7 cellular contexts compared by ENCODE assay signal in genomic region chr14:55160989-55161388, GRCh38. TPM values are rescaled to one million over a fixed set of nuclear protein-coding genes. Genes with fewer than 3 reads are reported as not detected.
A peak's percentile ranks its signal among the peaks of the same experiment; 100 is the strongest.
DNase-seq lines count a peak whose midpoint lies in the region; ATAC-seq and TF ChIP-seq lines count a peak whose summit lies in the region.

No MANE protein-coding gene starts in this region.

- in situ Hi-C loops in G401 (cut with HindIII; ENCODE audit: low sequenced_read_pairs): no loop called here

- no peak overlapping the region for H3K4me3 Mint-ChIP-seq in activated T-helper 2 cell treated with anti-CD3 and anti-CD28 coated beads, Interferon-gamma antibody, Interleukin-2, Interleukin-4, amounts not matched to agents 10 μg/mL and 5 μg/mL and 100 μg/mL, durations not matched to agents 14 hours and 24 hours and 36 hours (ENCODE audit: low read depth)

- ATAC-seq in HG03457 (IDR thresholded peaks at IDR 0.05; ENCODE audit: unreplicated experiment): no peak
- ATAC-seq in GM21515 (IDR thresholded peaks at IDR 0.05; ENCODE audit: unreplicated experiment): no peak

- H3K36me3 Mint-ChIP-seq in activated T-helper 2 cell treated with anti-CD3 and anti-CD28 coated beads, Interferon-gamma antibody, Interleukin-2, Interleukin-4, amounts not matched to agents 10 μg/mL and 5 μg/mL and 100 μg/mL, durations not matched to agents 14 hours and 24 hours and 36 hours (ENCODE audit: low read depth): peaks cover 62% of the 10 kb centered on the region

- no peaks in the 10 kb centered on the region for H3K9me3 Mint-ChIP-seq in activated T-helper 2 cell treated with anti-CD3 and anti-CD28 coated beads, Interferon-gamma antibody, Interleukin-2, Interleukin-4, amounts not matched to agents 10 μg/mL and 5 μg/mL and 100 μg/mL, durations not matched to agents 14 hours and 24 hours and 36 hours

- no peak overlapping the region for H3K27ac ChIP-seq in liver (ENCODE audit: low read depth in 1 of 2, low read length in 2 of 2)

- intact Hi-C loops in activated T-helper 2 cell treated with anti-CD3 and anti-CD28 coated beads, Interferon-gamma antibody, Interleukin-2, Interleukin-4, amounts not matched to agents 10 μg/mL and 5 μg/mL and 100 μg/mL, durations not matched to agents 14 hours and 24 hours and 36 hours (cut with micrococcal nuclease): loop anchor here (1.0 kb wide), 1 partner anchor 72 kb away; no protein-coding TSS in a partner anchor

- H3K27me3 ChIP-seq in liver (ENCODE audit: control insufficient read depth in 4 of 4, insufficient read depth in 4 of 4, low read length in 3 of 4): no peaks in the 10 kb centered on the region

- TF ChIP-seq RAD21 in liver (IDR thresholded peaks at IDR 0.05): peak; percentile 79 to 81

- H3K4me1 Mint-ChIP-seq in activated T-helper 2 cell treated with anti-CD3 and anti-CD28 coated beads, Interferon-gamma antibody, Interleukin-2, Interleukin-4, amounts not matched to agents 10 μg/mL and 5 μg/mL and 100 μg/mL, durations not matched to agents 14 hours and 24 hours and 36 hours (ENCODE audit: low read depth): peaks cover 24% of the 10 kb centered on the region

- no peaks in the 10 kb centered on the region for H3K9me3 ChIP-seq in liver (ENCODE audit: control insufficient read depth in 4 of 4, low read length in 3 of 4)

- peak; percentile 61 for DNase-seq in G401 (ENCODE audit: low spot score)
- DNase-seq in NAMALWA (ENCODE audit: low spot score): peak; percentile 26
- peak; percentile 13 for DNase-seq in brain pericyte (ENCODE audit: low read depth, low spot score)
- DNase-seq in activated T-helper 2 cell treated with anti-CD3 and anti-CD28 coated beads, Interferon-gamma antibody, Interleukin-2, Interleukin-4, amounts not matched to agents 10 μg/mL and 5 μg/mL and 100 μg/mL, durations not matched to agents 14 hours and 24 hours and 36 hours (ENCODE audit: low spot score): no peak

- no peak overlapping the region for H3K4me3 ChIP-seq in liver (ENCODE audit: low read depth in 1 of 3, low read length in 3 of 3)

- TF ChIP-seq CTCF in liver (IDR thresholded peaks at IDR 0.05; ENCODE audit: low read depth, low read length, missing input control): peak; percentile 62

- H3K27ac Mint-ChIP-seq in activated T-helper 2 cell treated with anti-CD3 and anti-CD28 coated beads, Interferon-gamma antibody, Interleukin-2, Interleukin-4, amounts not matched to agents 10 μg/mL and 5 μg/mL and 100 μg/mL, durations not matched to agents 14 hours and 24 hours and 36 hours: no peak overlapping the region

- H3K27me3 Mint-ChIP-seq in activated T-helper 2 cell treated with anti-CD3 and anti-CD28 coated beads, Interferon-gamma antibody, Interleukin-2, Interleukin-4, amounts not matched to agents 10 μg/mL and 5 μg/mL and 100 μg/mL, durations not matched to agents 14 hours and 24 hours and 36 hours (ENCODE audit: low read depth): no peaks in the 10 kb centered on the region

- H3K4me1 ChIP-seq in liver (ENCODE audit: control insufficient read depth in 4 of 4, insufficient read depth in 4 of 4, low read length in 3 of 4): no peaks in the 10 kb centered on the region

- no peaks in the 10 kb centered on the region for H3K36me3 ChIP-seq in liver (ENCODE audit: control insufficient read depth in 4 of 4, insufficient read depth in 3 of 4, low read depth in 1 of 4, low read length in 3 of 4)

- no peak overlapping the region for H3K9ac ChIP-seq in liver (ENCODE audit: low read depth in 1 of 2, low read length in 2 of 2)

TF ChIP-seq in liver, 16 proteins besides CTCF, POLR2A, EP300 and RAD21:
- TF ChIP-seq GABPA (IDR thresholded peaks at IDR 0.05 in 1 of 2, conservative IDR thresholded peaks at IDR 0.05 in 1 of 2) (no peak), NR2F2 (IDR thresholded peaks at IDR 0.05) (no peak), FOXA2 (IDR thresholded peaks at IDR 0.05) (no peak), JUND (IDR thresholded peaks at IDR 0.05) (no peak), YY1 (IDR thresholded peaks at IDR 0.05) (no peak), HNF4A (conservative IDR thresholded peaks at IDR 0.05) (no peak), RXRA (IDR thresholded peaks at IDR 0.05) (no peak), ZBTB33 (IDR thresholded peaks at IDR 0.05) (no peak), MAX (IDR thresholded peaks at IDR 0.05) (no peak), SP1 (IDR thresholded peaks at IDR 0.05) (no peak), HNF4G (IDR thresholded peaks at IDR 0.05) (no peak), FOXA1 (IDR thresholded peaks at IDR 0.05) (no peak)
- TF ChIP-seq, protein P1, sequence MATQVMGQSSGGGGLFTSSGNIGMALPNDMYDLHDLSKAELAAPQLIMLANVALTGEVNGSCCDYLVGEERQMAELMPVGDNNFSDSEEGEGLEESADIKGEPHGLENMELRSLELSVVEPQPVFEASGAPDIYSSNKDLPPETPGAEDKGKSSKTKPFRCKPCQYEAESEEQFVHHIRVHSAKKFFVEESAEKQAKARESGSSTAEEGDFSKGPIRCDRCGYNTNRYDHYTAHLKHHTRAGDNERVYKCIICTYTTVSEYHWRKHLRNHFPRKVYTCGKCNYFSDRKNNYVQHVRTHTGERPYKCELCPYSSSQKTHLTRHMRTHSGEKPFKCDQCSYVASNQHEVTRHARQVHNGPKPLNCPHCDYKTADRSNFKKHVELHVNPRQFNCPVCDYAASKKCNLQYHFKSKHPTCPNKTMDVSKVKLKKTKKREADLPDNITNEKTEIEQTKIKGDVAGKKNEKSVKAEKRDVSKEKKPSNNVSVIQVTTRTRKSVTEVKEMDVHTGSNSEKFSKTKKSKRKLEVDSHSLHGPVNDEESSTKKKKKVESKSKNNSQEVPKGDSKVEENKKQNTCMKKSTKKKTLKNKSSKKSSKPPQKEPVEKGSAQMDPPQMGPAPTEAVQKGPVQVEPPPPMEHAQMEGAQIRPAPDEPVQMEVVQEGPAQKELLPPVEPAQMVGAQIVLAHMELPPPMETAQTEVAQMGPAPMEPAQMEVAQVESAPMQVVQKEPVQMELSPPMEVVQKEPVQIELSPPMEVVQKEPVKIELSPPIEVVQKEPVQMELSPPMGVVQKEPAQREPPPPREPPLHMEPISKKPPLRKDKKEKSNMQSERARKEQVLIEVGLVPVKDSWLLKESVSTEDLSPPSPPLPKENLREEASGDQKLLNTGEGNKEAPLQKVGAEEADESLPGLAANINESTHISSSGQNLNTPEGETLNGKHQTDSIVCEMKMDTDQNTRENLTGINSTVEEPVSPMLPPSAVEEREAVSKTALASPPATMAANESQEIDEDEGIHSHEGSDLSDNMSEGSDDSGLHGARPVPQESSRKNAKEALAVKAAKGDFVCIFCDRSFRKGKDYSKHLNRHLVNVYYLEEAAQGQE (IDR thresholded peaks at IDR 0.05): no peak
TF ChIP-seq in liver: peak in this region for 0.

RNA-seq across cellular contexts. Expression of gene DLGAP5, which starts 30.4 kb away (rescaled TPM):
- 63.1 and 109 TPM in 2 replicates for total RNA-seq in G401 (2014; rRNA removed; shearing (Covaris generic))
- total RNA-seq in liver: 10 to 100 TPM in 1 of 2 donors, under 1 TPM in 1; under 0.01 to 42.5 TPM
- polyA plus RNA-seq in liver: under 1 TPM; 0.47 to 0.93 TPM
- total RNA-seq in activated T-helper 2 cell treated with anti-CD3 and anti-CD28 coated beads, Interferon-gamma antibody, Interleukin-2, Interleukin-4, amounts not matched to agents 10 μg/mL and 5 μg/mL and 100 μg/mL, durations not matched to agents 14 hours and 24 hours and 36 hours: 41.9 and 46.0 TPM in 2 replicates

RNA-seq across cellular contexts. Expression of gene LGALS3, which starts 31.9 kb away (rescaled TPM):
- 207 and 236 TPM in 2 replicates for total RNA-seq in G401 (2014; rRNA removed; shearing (Covaris generic))
- 10 to 100 TPM in 1 of 2 donors, 1 to 10 TPM in 1; 6.9 to 20.8 TPM for total RNA-seq in liver
- polyA plus RNA-seq in liver: 10 to 100 TPM in 1 of 2 donors, 1 to 10 TPM in 1; 9.0 to 12.5 TPM
- 14.8 and 18.7 TPM in 2 replicates for total RNA-seq in activated T-helper 2 cell treated with anti-CD3 and anti-CD28 coated beads, Interferon-gamma antibody, Interleukin-2, Interleukin-4, amounts not matched to agents 10 μg/mL and 5 μg/mL and 100 μg/mL, durations not matched to agents 14 hours and 24 hours and 36 hours
